8 cellular contexts compared by ENCODE assay signal in genomic region chr5:77492653-77493000, GRCh38. TPM values are rescaled to one million over a fixed set of nuclear protein-coding genes. Genes with fewer than 3 reads are reported as not detected.
DNase-seq lines count a peak whose midpoint lies in the region; ATAC-seq and TF ChIP-seq lines count a peak whose summit lies in the region.

No MANE protein-coding gene starts in this region.

- H3K4me3 ChIP-seq in Caco-2 (ENCODE audit: low read depth, low read length) (no peak overlapping the region), upper lobe of left lung (peak overlapping the region in 3 of 4 donors; percentile 77 to 86 (median 80))

- no peaks in the 10 kb centered on the region for H3K9me3 Mint-ChIP-seq in Caco-2 (ENCODE audit: unreplicated experiment)
- no peaks in the 10 kb centered on the region for H3K9me3 Mint-ChIP-seq in activated T-helper 1 cell treated with anti-CD3 and anti-CD28 coated beads, Interleukin-12 subunit alpha, Interleukin-12 subunit beta, Interleukin-2, Interleukin-4 antibody, amounts not matched to agents 30 ng/mL and 10 ng/mL and 1 ng/mL, durations not matched to agents 14 hours and 24 hours and 36 hours

- CTCF ChIA-PET in Caco-2 (lab: Charles Lee), result interaction anchor here (0.6 to 1.9 kb wide), 7 partner anchors 55 to 462 kb away, joined by 3 to 12 read pairs (median 4); partner anchors contain the start of gene AGGF1

- peak; percentile 6 for ATAC-seq in HG02678 (IDR thresholded peaks at IDR 0.05; ENCODE audit: unreplicated experiment)
- peak; percentile 8 for ATAC-seq in left lobe of liver
- ATAC-seq in upper lobe of left lung (ENCODE audit: low FRiP score in 2 of 2), result no peak
- no peak for ATAC-seq in GM18505 (IDR thresholded peaks at IDR 0.05; ENCODE audit: unreplicated experiment)

- no peak for DNase-seq in Caco-2
- no peak for DNase-seq in activated T-helper 1 cell treated with anti-CD3 and anti-CD28 coated beads, Interleukin-12 subunit alpha, Interleukin-12 subunit beta, Interleukin-2, Interleukin-4 antibody, amounts not matched to agents 30 ng/mL and 10 ng/mL and 1 ng/mL, durations not matched to agents 14 hours and 24 hours and 36 hours (ENCODE audit: low spot score)
- DNase-seq in left lobe of liver (ENCODE audit: low spot score), result no peak
- no peak for DNase-seq in upper lobe of left lung
- no peak for DNase-seq in CD1c-positive myeloid dendritic cell (ENCODE audit: extremely low spot score)
- DNase-seq in HUDEP-2 (lab: John Stamatoyannopoulos, UW; ENCODE audit: unreplicated experiment in 76 of 76), result no peak

- no peaks in the 10 kb centered on the region for H3K4me1 Mint-ChIP-seq in Caco-2 (ENCODE audit: low read depth, unreplicated experiment)
- peaks cover 28% of the 10 kb centered on the region for H3K4me1 Mint-ChIP-seq in activated T-helper 1 cell treated with anti-CD3 and anti-CD28 coated beads, Interleukin-12 subunit alpha, Interleukin-12 subunit beta, Interleukin-2, Interleukin-4 antibody, amounts not matched to agents 30 ng/mL and 10 ng/mL and 1 ng/mL, durations not matched to agents 14 hours and 24 hours and 36 hours (ENCODE audit: low read depth)

- peaks cover 13% of the 10 kb centered on the region for H3K27me3 Mint-ChIP-seq in Caco-2 (ENCODE audit: insufficient read depth, unreplicated experiment)
- H3K27me3 Mint-ChIP-seq in activated T-helper 1 cell treated with anti-CD3 and anti-CD28 coated beads, Interleukin-12 subunit alpha, Interleukin-12 subunit beta, Interleukin-2, Interleukin-4 antibody, amounts not matched to agents 30 ng/mL and 10 ng/mL and 1 ng/mL, durations not matched to agents 14 hours and 24 hours and 36 hours (ENCODE audit: insufficient read depth), result peaks cover 16% of the 10 kb centered on the region

- no peak for TF ChIP-seq POLR2A in upper lobe of left lung (IDR thresholded peaks at IDR 0.05)
- no peak for TF ChIP-seq POLR2A in GM18505 (IDR thresholded peaks at IDR 0.05; ENCODE audit: borderline replicate concordance, extremely low read depth, insufficient read depth, insufficient read length)

- no peak overlapping the region for H3K27ac Mint-ChIP-seq in Caco-2 (ENCODE audit: unreplicated experiment)
- H3K27ac Mint-ChIP-seq in activated T-helper 1 cell treated with anti-CD3 and anti-CD28 coated beads, Interleukin-12 subunit alpha, Interleukin-12 subunit beta, Interleukin-2, Interleukin-4 antibody, amounts not matched to agents 30 ng/mL and 10 ng/mL and 1 ng/mL, durations not matched to agents 14 hours and 24 hours and 36 hours, result peak overlapping the region; percentile 79

- H3K9me3 ChIP-seq in Caco-2 (no peaks in the 10 kb centered on the region), upper lobe of left lung (no peaks in the 10 kb centered on the region)

- peaks cover 17% of the 10 kb centered on the region for H3K36me3 Mint-ChIP-seq in Caco-2 (ENCODE audit: insufficient read depth, unreplicated experiment)
- peaks cover 4% of the 10 kb centered on the region for H3K36me3 Mint-ChIP-seq in activated T-helper 1 cell treated with anti-CD3 and anti-CD28 coated beads, Interleukin-12 subunit alpha, Interleukin-12 subunit beta, Interleukin-2, Interleukin-4 antibody, amounts not matched to agents 30 ng/mL and 10 ng/mL and 1 ng/mL, durations not matched to agents 14 hours and 24 hours and 36 hours (ENCODE audit: low read depth)

- BruUV-seq in Caco-2 (replicated peaks; lab: Mats Ljungman, UMichigan), result no TSS peak

- no peaks in the 10 kb centered on the region for H3K27me3 ChIP-seq in Caco-2 (replicated peaks; ENCODE audit: control insufficient read depth, insufficient read depth, low read length)
- H3K27me3 ChIP-seq in upper lobe of left lung, result no peaks in the 10 kb centered on the region

- no peak for TF ChIP-seq CTCF in Caco-2 (IDR thresholded peaks at IDR 0.05; ENCODE audit: insufficient read depth in 1 of 2, low read depth in 1 of 2, low read length in 1 of 2, severe bottlenecking in 1 of 2, unreplicated experiment in 1 of 2)
- no peak for TF ChIP-seq CTCF in upper lobe of left lung (IDR thresholded peaks at IDR 0.05)

- H3K4me1 ChIP-seq in Caco-2 (no peaks in the 10 kb centered on the region), upper lobe of left lung (peaks cover 0 to 14% (median 2%) of the 10 kb centered on the region in 4 donors)

- H3K36me3 ChIP-seq in Caco-2 (ENCODE audit: control insufficient read depth, insufficient read depth, low read length) (no peaks in the 10 kb centered on the region), upper lobe of left lung (peaks cover 0 to 3% (median 0%) of the 10 kb centered on the region in 4 donors)

- intact Hi-C loops in Caco-2 (cut with micrococcal nuclease; ENCODE audit: unreplicated experiment), result loop anchor here (1.0 to 5.0 kb wide), 4 partner anchors 65 to 625 kb away; no protein-coding TSS in a partner anchor
- intact Hi-C loops in activated T-helper 1 cell treated with anti-CD3 and anti-CD28 coated beads, Interleukin-12 subunit alpha, Interleukin-12 subunit beta, Interleukin-2, Interleukin-4 antibody, amounts not matched to agents 30 ng/mL and 10 ng/mL and 1 ng/mL, durations not matched to agents 14 hours and 24 hours and 36 hours (cut with micrococcal nuclease), result loop anchor here (1.0 to 10.0 kb wide), 12 partner anchors 60 to 1745 kb away; partner anchors contain the start of genes AGGF1, AP3B1, ARSB and JMY

- TF ChIP-seq EP300 in upper lobe of left lung (IDR thresholded peaks at IDR 0.05), result no peak

- POLR2A ChIA-PET in Caco-2 (lab: Charles Lee), result interaction anchor here (0.6 kb wide), 4 partner anchors 10 to 360 kb away, joined by 3 read pairs; no protein-coding TSS in a partner anchor

- H3K27ac ChIP-seq in upper lobe of left lung, result peak overlapping the region; percentile 88 to 99 (median 97)

- WGBS in upper lobe of left lung, 2 donors, result 26 to 50% methylated on average over 4 of the region's 4 CpGs

- peak overlapping the region; percentile 97 for H3K4me3 Mint-ChIP-seq in Caco-2 (ENCODE audit: unreplicated experiment)
- peak overlapping the region; percentile 91 for H3K4me3 Mint-ChIP-seq in activated T-helper 1 cell treated with anti-CD3 and anti-CD28 coated beads, Interleukin-12 subunit alpha, Interleukin-12 subunit beta, Interleukin-2, Interleukin-4 antibody, amounts not matched to agents 30 ng/mL and 10 ng/mL and 1 ng/mL, durations not matched to agents 14 hours and 24 hours and 36 hours

RNA-seq across cellular contexts. Expression of gene WDR41, which starts 0.5 kb away (rescaled TPM):
- total RNA-seq in Caco-2 (2022) (64.1 and 66.2 TPM in 2 replicates), left lobe of liver (14.5 TPM), upper lobe of left lung (10 to 100 TPM; 13.9 to 69.9 (median 36.6) TPM)
- 27.0 and 27.2 TPM in 2 replicates for total RNA-seq in activated T-helper 1 cell treated with anti-CD3 and anti-CD28 coated beads, Interleukin-12 subunit alpha, Interleukin-12 subunit beta, Interleukin-2, Interleukin-4 antibody, amounts not matched to agents 30 ng/mL and 10 ng/mL and 1 ng/mL, durations not matched to agents 14 hours and 24 hours and 36 hours

Comparison
In these comparisons a context has a peak if more than half of its experiments do, and no peak if none do; other contexts are left out.
1. ATAC-seq: peak in HG02678 (single experiment) and left lobe of liver (single experiment); none in upper lobe of left lung (0 of 2) and GM18505 (single experiment).